ENCODE assay signal across 29 cellular contexts in the genomic region with DNA sequence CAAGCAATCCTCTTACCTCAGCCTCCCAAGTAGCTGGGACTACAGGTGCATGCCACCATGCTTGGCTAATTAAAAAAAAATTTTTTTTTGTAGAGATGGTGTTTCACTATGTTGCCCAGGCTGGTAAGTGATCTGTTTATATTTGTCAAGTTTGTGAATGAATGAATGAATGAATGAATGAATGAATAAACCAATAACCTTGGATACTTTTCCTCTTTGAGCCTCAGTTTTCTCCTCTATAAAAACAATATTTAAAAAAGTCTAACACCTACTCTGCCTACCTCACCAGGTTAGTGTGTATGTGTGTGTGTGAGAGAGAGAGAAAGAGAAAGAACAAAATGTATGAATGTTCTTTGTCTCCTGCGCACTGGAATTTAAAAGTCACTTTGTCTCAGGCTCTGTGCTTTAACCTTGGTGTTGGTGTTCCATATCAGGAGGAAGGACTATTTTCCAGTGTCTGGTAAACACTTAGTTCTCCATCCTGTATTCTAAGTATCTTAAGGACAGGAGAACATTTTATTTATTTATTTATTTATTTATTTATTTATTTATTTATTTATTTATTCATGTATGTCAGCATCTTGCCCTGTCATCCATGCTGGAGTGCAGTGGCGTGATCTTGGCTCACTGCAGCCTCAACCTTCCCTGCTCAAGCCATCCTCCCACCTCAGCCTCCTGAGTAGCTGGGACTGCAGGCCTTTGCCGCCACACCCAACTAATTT. TPM values are rescaled to one million over a fixed set of nuclear protein-coding genes. Genes with fewer than 3 reads are reported as not detected.
DNase-seq lines count a peak whose midpoint lies in the region; ATAC-seq, FAIRE-seq and TF ChIP-seq lines count a peak whose summit lies in the region.
"Had no signal": no experiment of that assay in that cellular context is flagged by ENCODE, and none has a peak within 500 bp of the region (broad histone marks: within the 10 kb centered on the region; RNA-seq: fewer than 3 reads in every experiment).

No MANE protein-coding gene starts in this region.

- ATAC-seq in GM23338 (no peak), RWPE2 (ENCODE audit: low read depth) (no peak), pancreas (no peak)
- ATAC-seq: activated CD8-positive, alpha-beta memory T cell treated with anti-CD3 and anti-CD28 coated beads, Interleukin-2, amount 10 ng/mL, durations not matched to agents 7 days and 5 days; activated naive CD4-positive, alpha-beta T cell treated with anti-CD3 and anti-CD28 coated beads, Interleukin-2, amount 50 U/mL, for 72 hours had no signal

- WGBS in esophagus squamous epithelium, 2 donors: 89% methylated on average over 3 of the region's 3 CpGs
- WGBS in pancreas, 2 donors: 93% methylated on average over 3 of the region's 3 CpGs

- TF ChIP-seq CTCF in GM23338 (conservative IDR thresholded peaks at IDR 0.05; ENCODE audit: low read depth in 2 of 2) (no peak), RWPE2 (IDR thresholded peaks at IDR 0.05; ENCODE audit: poor library complexity, severe bottlenecking) (no peak), esophagus squamous epithelium (IDR thresholded peaks at IDR 0.05) (no peak), pancreas (IDR thresholded peaks at IDR 0.05) (no peak)

- H3K4me1 ChIP-seq in GM23338 (ENCODE audit: insufficient read depth) (peaks cover 57% of the 10 kb centered on the region), RWPE2 (ENCODE audit: insufficient read depth, poor library complexity, severe bottlenecking) (peaks cover 71% of the 10 kb centered on the region), esophagus squamous epithelium (peaks cover 53 to 86% (median 60%) of the 10 kb centered on the region in 3 donors), skeletal muscle tissue (ENCODE audit: control insufficient read depth in 3 of 3, insufficient read depth in 3 of 3, low read length in 3 of 3) (peaks cover 40 to 62% (median 52%) of the 10 kb centered on the region in 3 donors), pancreas (peaks cover 0 to 15% (median 10%) of the 10 kb centered on the region in 3 donors)

- TF ChIP-seq POLR2A in esophagus squamous epithelium (IDR thresholded peaks at IDR 0.05): no peak

- H3K27me3 ChIP-seq in GM23338 (ENCODE audit: insufficient read depth) (no peaks in the 10 kb centered on the region), RWPE2 (ENCODE audit: insufficient read depth, poor library complexity, severe bottlenecking) (no peaks in the 10 kb centered on the region), esophagus squamous epithelium (no peaks in the 10 kb centered on the region), skeletal muscle tissue (ENCODE audit: control insufficient read depth in 3 of 3, insufficient read depth in 3 of 3, low read length in 3 of 3) (no peaks in the 10 kb centered on the region), pancreas (no peaks in the 10 kb centered on the region)
- H3K27me3 ChIP-seq: neutrophil, thyroid gland had no signal

- H3K4me3 Mint-ChIP-seq in GM23338: no peak overlapping the region
- H3K4me3 Mint-ChIP-seq: activated CD8-positive, alpha-beta memory T cell treated with anti-CD3 and anti-CD28 coated beads, Interleukin-2, amount 10 ng/mL, durations not matched to agents 7 days and 5 days; activated T-helper 1 cell treated with anti-CD3 and anti-CD28 coated beads, Interleukin-12 subunit alpha, Interleukin-12 subunit beta, Interleukin-2, Interleukin-4 antibody, amounts not matched to agents 30 ng/mL and 10 ng/mL and 1 ng/mL, durations not matched to agents 14 hours and 24 hours and 36 hours had no signal

- H3K36me3 Mint-ChIP-seq in GM23338 (ENCODE audit: low read depth): peaks cover 16% of the 10 kb centered on the region
- H3K36me3 Mint-ChIP-seq: activated naive CD4-positive, alpha-beta T cell treated with anti-CD3 and anti-CD28 coated beads, Interleukin-2, amount 50 U/mL, for 72 hours had no signal

- H3K27ac ChIP-seq in GM23338 (ENCODE audit: low read depth): 0 out of 2 replicates have a peak overlapping the region, but pooled peaks have one; percentile 65
- peak overlapping the region; percentile 95 for H3K27ac ChIP-seq in RWPE2 (ENCODE audit: poor library complexity, severe bottlenecking)
- H3K27ac ChIP-seq in esophagus squamous epithelium: peak overlapping the region; percentile 81 to 87 (median 86)
- peak overlapping the region; percentile 80 for H3K27ac ChIP-seq in skeletal muscle tissue (ENCODE audit: low read depth, low read length)
- no peak overlapping the region for H3K27ac ChIP-seq in pancreas
- H3K27ac ChIP-seq: C4-2B, neutrophil, WERI-Rb-1 had no signal

- peaks cover 6% of the 10 kb centered on the region; the same call in 1 of the 3 replicates for H3K9me3 Mint-ChIP-seq in GM23338
- H3K9me3 Mint-ChIP-seq: activated naive CD4-positive, alpha-beta T cell treated with anti-CD3 and anti-CD28 coated beads, Interleukin-2, amount 50 U/mL, for 72 hours; activated T-helper 1 cell treated with anti-CD3 and anti-CD28 coated beads, Interleukin-12 subunit alpha, Interleukin-12 subunit beta, Interleukin-2, Interleukin-4 antibody, amounts not matched to agents 30 ng/mL and 10 ng/mL and 1 ng/mL, durations not matched to agents 14 hours and 24 hours and 36 hours had no signal

- intact Hi-C loops in esophagus squamous epithelium (cut with DNase I): loop anchor here (2.0 kb wide), 1 partner anchor 19 kb away; no protein-coding TSS in a partner anchor
- intact Hi-C loops in pancreas (cut with DNase I): no loop called here

- H3F3A ChIP-seq in GM23338 (replicated peaks; ENCODE audit: low read depth): no peaks in the 10 kb centered on the region

- no peaks in the 10 kb centered on the region for H4K20me1 ChIP-seq in GM23338 (replicated peaks; ENCODE audit: insufficient read depth)

- H3K4me1 Mint-ChIP-seq in GM23338: peaks cover 60% of the 10 kb centered on the region

- H3K4me2 ChIP-seq in GM23338: no peak overlapping the region

- H2AFZ ChIP-seq in GM23338: no peak overlapping the region

- no peak for FAIRE-seq in pancreas (lab: Jason Lieb, UNC)
- FAIRE-seq: HTR-8/SVneo had no signal

- H3K9me3 ChIP-seq in RWPE2 (ENCODE audit: severe bottlenecking) (no peaks in the 10 kb centered on the region), esophagus squamous epithelium (no peaks in the 10 kb centered on the region), skeletal muscle tissue (ENCODE audit: control insufficient read depth in 3 of 3, low read length in 3 of 3) (no peaks in the 10 kb centered on the region), pancreas (no peaks in the 10 kb centered on the region)
- H3K9me3 ChIP-seq: neutrophil, thyroid gland had no signal

- peaks cover 27% of the 10 kb centered on the region for H3K79me2 ChIP-seq in GM23338 (replicated peaks; ENCODE audit: insufficient read depth)

- 0 out of 2 replicates have a peak, but pooled peaks cover 10% of the 10 kb centered on the region for H3K9me2 ChIP-seq in GM23338 (ENCODE audit: insufficient read depth)

- DNase-seq in GM23338 (ENCODE audit: low spot score) (no peak), RWPE2 (ENCODE audit: low spot score) (no peak), esophagus squamous epithelium (lab: John Stamatoyannopoulos, UW) (no peak), midbrain (lab: John Stamatoyannopoulos, UW) (no peak), pancreas (no peak), NCI-H446 treated with DMSO at 0.1 percent for 48 hours (lab: John Stamatoyannopoulos, UW) (no peak)
- no peak for DNase-seq in activated T-cell treated with anti-CD3 and anti-CD28 coated beads, Interleukin-2, amount 50 U/mL, for 48 hours
- DNase-seq: activated CD4-positive, alpha-beta T cell treated with anti-CD3 and anti-CD28 coated beads, Interleukin-2, amount 50 U/mL, for 1 hour; activated CD8-positive, alpha-beta memory T cell treated with anti-CD3 and anti-CD28 coated beads, Interleukin-2, amount 10 ng/mL, durations not matched to agents 7 days and 5 days; aorta; DND-41; GOT3; hippocampal formation; NCI-H1694 treated with DMSO at 0.1 percent for 48 hours; NCI-H345; NCI-H774; stimulated activated CD4-positive, alpha-beta T cell treated with anti-CD3 and anti-CD28 coated beads, Interleukin-12 subunit alpha, Interleukin-12 subunit beta, amount 100 ng/mL, for 4 hours; stimulated activated CD4-positive, alpha-beta T cell treated with anti-CD3 and anti-CD28 coated beads, Interleukin-4, amount 100 ng/mL, for 24 hours; stimulated activated naive CD4-positive, alpha-beta T cell; thyroid gland; WERI-Rb-1 had no signal

- peaks cover 8% of the 10 kb centered on the region for H3K27me3 Mint-ChIP-seq in GM23338 (ENCODE audit: insufficient read depth, low read depth, poor library complexity)
- H3K27me3 Mint-ChIP-seq: activated CD8-positive, alpha-beta memory T cell treated with anti-CD3 and anti-CD28 coated beads, Interleukin-2, amount 10 ng/mL, durations not matched to agents 7 days and 5 days had no signal

- no peak overlapping the region for H3K9ac ChIP-seq in skeletal muscle tissue (ENCODE audit: low read depth in 1 of 3, low read length in 3 of 3)

- H3K4me3 ChIP-seq in GM23338 (no peak overlapping the region), RWPE2 (ENCODE audit: severe bottlenecking) (no peak overlapping the region), esophagus squamous epithelium (no peak overlapping the region), skeletal muscle tissue (ENCODE audit: low read length in 3 of 3) (no peak overlapping the region), pancreas (no peak overlapping the region)
- H3K4me3 ChIP-seq: lung, thyroid gland had no signal

- H3K36me3 ChIP-seq in GM23338 (ENCODE audit: insufficient read depth) (no peaks in the 10 kb centered on the region), RWPE2 (ENCODE audit: low read depth) (peaks cover 3% of the 10 kb centered on the region; the same call in 1 of the 2 replicates), esophagus squamous epithelium (no peaks in the 10 kb centered on the region), skeletal muscle tissue (ENCODE audit: control insufficient read depth in 3 of 3, insufficient read depth in 3 of 3, low read length in 3 of 3) (no peaks in the 10 kb centered on the region), pancreas (no peaks in the 10 kb centered on the region)
- H3K36me3 ChIP-seq: neutrophil, thyroid gland, WERI-Rb-1 had no signal

- H3K27ac Mint-ChIP-seq in GM23338: no peak overlapping the region
- H3K27ac Mint-ChIP-seq: activated CD8-positive, alpha-beta memory T cell treated with anti-CD3 and anti-CD28 coated beads, Interleukin-2, amount 10 ng/mL, durations not matched to agents 7 days and 5 days; activated naive CD4-positive, alpha-beta T cell treated with anti-CD3 and anti-CD28 coated beads, Interleukin-2, amount 50 U/mL, for 72 hours; activated T-helper 1 cell treated with anti-CD3 and anti-CD28 coated beads, Interleukin-12 subunit alpha, Interleukin-12 subunit beta, Interleukin-2, Interleukin-4 antibody, amounts not matched to agents 30 ng/mL and 10 ng/mL and 1 ng/mL, durations not matched to agents 14 hours and 24 hours and 36 hours had no signal

RNA-seq across cellular contexts. Expression of gene CHD9, which starts 27.1 kb away (rescaled TPM):
- 18.8 and 21.9 TPM in 2 replicates for total RNA-seq in GM23338 (2014; rRNA removed; shearing (Covaris generic))
- 32.4 and 46.6 TPM in 2 replicates for polyA plus RNA-seq in GM23338 (2016; fragmentation: Nextera tagmentation; extraction: Ambion mirVana)
- total RNA-seq in esophagus squamous epithelium: 10 to 100 TPM; 29.0 to 68.5 (median 37.3) TPM
- total RNA-seq in skeletal muscle tissue: 69.4 TPM
- 10 to 100 TPM; 23.5 to 40.9 (median 30.8) TPM for total RNA-seq in pancreas
- polyA plus RNA-seq in pancreas: 1 to 10 TPM; 7.2 to 9.9 TPM

RNA-seq across cellular contexts. Expression of gene CHD9NB, which starts 29.1 kb away (rescaled TPM):
- 4.2 and 4.5 TPM in 2 replicates for total RNA-seq in GM23338 (2014; rRNA removed; shearing (Covaris generic))
- 1.5 and 1.7 TPM in 2 replicates for polyA plus RNA-seq in GM23338 (2016; fragmentation: Nextera tagmentation; extraction: Ambion mirVana)
- total RNA-seq in esophagus squamous epithelium: 1 to 10 TPM; 1.9 to 3.0 (median 2.1) TPM
- total RNA-seq in skeletal muscle tissue: 0.52 TPM
- 1 to 10 TPM; 1.6 to 4.2 (median 2.9) TPM for total RNA-seq in pancreas
- 10 to 100 TPM in 1 of 2 donors, 1 to 10 TPM in 1; 3.3 to 22.1 TPM for polyA plus RNA-seq in pancreas
- total RNA-seq: RPMI7951 had no signal

Comparison
In these comparisons a context has a peak if more than half of its experiments do, and no peak if none do; other contexts are left out.
1. H3K27ac ChIP-seq: peak in GM23338 (single experiment), RWPE2 (single experiment), esophagus squamous epithelium (4 of 4) and skeletal muscle tissue (single experiment); none in pancreas (0 of 4).